ENCODE assay signal across 9 cellular contexts in the genomic region with DNA sequence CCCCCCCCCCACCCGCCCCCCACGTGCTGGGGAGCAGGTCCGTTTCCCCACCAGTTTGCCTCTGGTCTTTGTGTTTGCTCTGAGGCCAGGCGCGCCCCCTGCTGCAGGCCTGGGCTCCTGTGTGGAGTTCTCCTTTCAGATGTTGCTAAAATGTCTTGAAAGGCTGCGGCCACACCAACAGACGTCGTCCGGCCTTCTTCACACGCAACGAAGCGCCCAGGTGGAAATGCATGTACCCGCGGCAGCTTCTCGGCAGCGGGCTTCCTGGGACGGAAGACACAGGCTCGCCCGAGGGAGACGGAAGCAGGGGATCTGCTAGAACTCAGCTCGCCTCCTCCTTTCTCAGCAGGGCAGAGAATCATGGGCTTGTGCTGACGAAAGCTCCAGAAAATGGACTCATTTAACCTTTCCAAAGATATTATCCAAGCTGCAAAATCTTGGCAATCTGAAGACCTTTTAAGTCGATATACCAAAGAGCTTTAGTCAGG.
DNase-seq lines count a peak whose midpoint lies in the region; ATAC-seq and TF ChIP-seq lines count a peak whose summit lies in the region.
"Had no signal": no experiment of that assay in that cellular context is flagged by ENCODE, and none has a peak within 500 bp of the region (broad histone marks: within the 10 kb centered on the region; RNA-seq: fewer than 3 reads in every experiment).

No MANE protein-coding gene starts in this region.

- H2BK5ac ChIP-seq in trophoblast cell (ENCODE audit: low read depth, low read length, poor library complexity): no peak overlapping the region

- H3K18ac ChIP-seq in trophoblast cell (ENCODE audit: low read length): no peak overlapping the region

- no CpG with 5 or more reads among the region's 23 CpGs for WGBS in trophoblast cell (ENCODE audit: extremely low coverage, insufficient coverage, insufficient read length)

- H2AK5ac ChIP-seq in trophoblast cell (ENCODE audit: low read length): no peak overlapping the region

- H3K4me3 ChIP-seq in right atrium auricular region: peak overlapping the region; percentile 10 to 46
- no peak overlapping the region for H3K4me3 ChIP-seq in trophoblast cell (ENCODE audit: low read depth, low read length)

- H2BK12ac ChIP-seq in trophoblast cell (ENCODE audit: low read length): no peak overlapping the region

- H3K27ac ChIP-seq in 22Rv1 (no peak overlapping the region), right atrium auricular region (peak overlapping the region; percentile 46 to 54), trophoblast cell (ENCODE audit: low read depth, low read length) (no peak overlapping the region)

- no peak overlapping the region for H2BK120ac ChIP-seq in trophoblast cell (ENCODE audit: insufficient read depth, low read length, poor library complexity)

- no peak overlapping the region for H4K12ac ChIP-seq in trophoblast cell (ENCODE audit: low read depth, low read length)

- H3K9me3 ChIP-seq in right atrium auricular region (no peaks in the 10 kb centered on the region), trophoblast cell (ENCODE audit: insufficient read depth, low read depth, low read length) (no peaks in the 10 kb centered on the region)

- H3K4me2 ChIP-seq in trophoblast cell (ENCODE audit: low read length): peak overlapping the region; percentile 70

- peak; percentile 31 for TF ChIP-seq CTCF in 22Rv1 (IDR thresholded peaks at IDR 0.05)
- peak; percentile 52 to 78 for TF ChIP-seq CTCF in right atrium auricular region (IDR thresholded peaks at IDR 0.05)

- peaks cover 1% of the 10 kb centered on the region for H3K79me2 ChIP-seq in trophoblast cell (ENCODE audit: control insufficient read depth, insufficient read depth, low read length, poor library complexity)

- peaks cover 6% of the 10 kb centered on the region for H3K79me1 ChIP-seq in trophoblast cell (ENCODE audit: low read length)

- peak overlapping the region; percentile 19 for H2AFZ ChIP-seq in trophoblast cell (ENCODE audit: insufficient read depth, low read length, poor library complexity)

- no peak overlapping the region for H3K4ac ChIP-seq in trophoblast cell (ENCODE audit: low read depth, low read length)

- H4K8ac ChIP-seq in trophoblast cell (ENCODE audit: low read depth, low read length): peak overlapping the region; percentile 37

- no peak overlapping the region for H4K91ac ChIP-seq in trophoblast cell (ENCODE audit: low read depth, low read length)

- no peak overlapping the region for H3K9ac ChIP-seq in trophoblast cell (ENCODE audit: low read length)

- DNase-seq in NOMO-1 treated with DMSO at 0.1 percent for 48 hours (lab: John Stamatoyannopoulos, UW; ENCODE audit: unreplicated experiment) (peak; percentile 91), anterior cingulate cortex (lab: John Stamatoyannopoulos, UW) (peak in 46 of 58 donors; percentile 20 to 75 (median 52)), right atrium auricular region (ENCODE audit: low spot score) (peak; percentile 88), trophoblast cell (peak in 1 of 2 donors; percentile 17), NCI-H226 (no peak)
- DNase-seq: DND-41 had no signal

- H3K4me1 ChIP-seq in right atrium auricular region: peaks cover 0 to 28% of the 10 kb centered on the region in 2 donors
- H3K4me1 ChIP-seq in trophoblast cell (ENCODE audit: control insufficient read depth in 1 of 2, insufficient read depth in 2 of 2, low read length in 2 of 2): peaks cover 5 to 12% of the 10 kb centered on the region in 2 experiments

- H3K27me3 ChIP-seq in right atrium auricular region: no peaks in the 10 kb centered on the region
- no peaks in the 10 kb centered on the region for H3K27me3 ChIP-seq in trophoblast cell (ENCODE audit: insufficient read depth, low read length)

- H3K36me3 ChIP-seq in right atrium auricular region (no peaks in the 10 kb centered on the region), trophoblast cell (ENCODE audit: control insufficient read depth in 1 of 2, insufficient read depth in 2 of 2, low read length in 2 of 2) (no peaks in the 10 kb centered on the region)

- ATAC-seq in GM18858 (IDR thresholded peaks at IDR 0.05; ENCODE audit: unreplicated experiment): peak; percentile 83
- ATAC-seq in HG03103 (IDR thresholded peaks at IDR 0.05; ENCODE audit: low read depth, unreplicated experiment): peak; percentile 95

- H3K23ac ChIP-seq in trophoblast cell (ENCODE audit: low read length): no peak overlapping the region

- no peak overlapping the region for H3K14ac ChIP-seq in trophoblast cell (ENCODE audit: low read length)

Comparison
In these comparisons a context has a peak if more than half of its experiments do, and no peak if none do; other contexts are left out.
1. H3K27ac ChIP-seq: peak in right atrium auricular region (2 of 2); none in 22Rv1 (single experiment) and trophoblast cell (single experiment).